In the genomic region with DNA sequence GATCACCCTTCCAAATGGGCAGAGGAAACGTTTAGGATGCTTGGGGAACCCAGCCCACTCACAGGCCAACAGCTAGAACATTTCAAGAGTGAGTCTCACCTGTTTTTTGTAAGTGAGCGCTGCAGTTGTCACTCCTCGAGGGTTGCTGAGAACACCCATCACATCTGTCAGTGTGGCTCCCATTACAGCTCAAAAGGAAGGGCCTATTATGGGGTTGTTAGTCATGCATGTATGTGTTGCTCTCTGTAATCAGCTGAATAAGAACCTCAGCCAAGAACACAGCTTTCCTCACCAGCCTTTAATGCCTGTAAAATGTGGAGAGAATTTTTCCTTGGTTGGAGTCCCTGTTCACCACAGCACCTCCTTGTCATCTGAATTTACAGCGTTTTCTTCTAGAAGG, we compare ENCODE assay signal across 23 cellular contexts.
A peak's percentile ranks its signal among the peaks of the same experiment; 100 is the strongest.
DNase-seq lines count a peak whose midpoint lies in the region; ATAC-seq and TF ChIP-seq lines count a peak whose summit lies in the region.
"Had no signal": no experiment of that assay in that cellular context is flagged by ENCODE, and none has a peak within 500 bp of the region (broad histone marks: within the 10 kb centered on the region; RNA-seq: fewer than 3 reads in every experiment).

No MANE protein-coding gene starts in this region.

- H3K4me1 ChIP-seq in left ventricle myocardium inferior: peaks cover 23% of the 10 kb centered on the region
- H3K4me1 ChIP-seq: vagina had no signal

- H3K27me3 ChIP-seq in left ventricle myocardium inferior (ENCODE audit: low read depth) (no peaks in the 10 kb centered on the region), MG63 (no peaks in the 10 kb centered on the region)
- H3K27me3 ChIP-seq: vagina had no signal

- intact Hi-C loops in Right ventricle myocardium superior (cut with DNase I) (no loop called here), left ventricle myocardium inferior (cut with micrococcal nuclease) (no loop called here), left cardiac atrium (cut with DNase I) (no loop called here)

- H3K27ac ChIP-seq in left ventricle myocardium inferior (replicated peaks): no peak overlapping the region
- H3K27ac ChIP-seq: vagina had no signal

- no peak for TF ChIP-seq CTCF in left ventricle myocardium inferior (IDR thresholded peaks at IDR 0.05; ENCODE audit: borderline replicate concordance)

- H3K4me3 ChIP-seq in left ventricle myocardium inferior (no peak overlapping the region), MG63 (no peak overlapping the region)
- H3K4me3 ChIP-seq: GM12878, vagina had no signal

- no peak overlapping the region for H3K27ac Mint-ChIP-seq in activated naive CD4-positive, alpha-beta T cell treated with anti-CD3 and anti-CD28 coated beads, Interleukin-2, amount 50 U/mL, for 72 hours
- H3K27ac Mint-ChIP-seq: activated naive CD4-positive, alpha-beta T cell treated with anti-CD3 and anti-CD28 coated beads for 36 hours; activated T-cell treated with anti-CD3 and anti-CD28 coated beads, Interleukin-2, amount 50 U/mL, for 24 hours; endodermal cell; stimulated activated effector memory CD8-positive, alpha-beta T cell treated with anti-CD3 and anti-CD28 coated beads, Interleukin-12 subunit alpha, Interleukin-12 subunit beta, amount 100 ng/mL, for 72 hours had no signal

- H3K36me3 ChIP-seq in left ventricle myocardium inferior (no peaks in the 10 kb centered on the region), MG63 (no peaks in the 10 kb centered on the region)
- H3K36me3 ChIP-seq: vagina had no signal

- no peaks in the 10 kb centered on the region for H3K36me3 Mint-ChIP-seq in activated naive CD4-positive, alpha-beta T cell treated with anti-CD3 and anti-CD28 coated beads, Interleukin-2, amount 50 U/mL, for 72 hours
- H3K36me3 Mint-ChIP-seq: stimulated activated effector memory CD8-positive, alpha-beta T cell treated with anti-CD3 and anti-CD28 coated beads, Interleukin-12 subunit alpha, Interleukin-12 subunit beta, amount 100 ng/mL, for 72 hours had no signal

- H3K9me3 ChIP-seq in left ventricle myocardium inferior (replicated peaks) (peaks cover 6% of the 10 kb centered on the region), MG63 (no peaks in the 10 kb centered on the region)
- H3K9me3 ChIP-seq: vagina had no signal

- ATAC-seq in Right ventricle myocardium superior (ENCODE audit: poor library complexity) (peak; percentile 86), left cardiac atrium (peak; percentile 78 to 94), HG02763 (IDR thresholded peaks at IDR 0.05; ENCODE audit: unreplicated experiment) (no peak)
- no peak for ATAC-seq in activated naive CD4-positive, alpha-beta T cell treated with anti-CD3 and anti-CD28 coated beads, Interleukin-2, amount 50 U/mL, for 72 hours
- ATAC-seq: GM12878; sciatic nerve; stimulated activated effector memory CD8-positive, alpha-beta T cell treated with anti-CD3 and anti-CD28 coated beads, Interleukin-12 subunit alpha, Interleukin-12 subunit beta, amount 100 ng/mL, for 72 hours had no signal

- DNase-seq in Right ventricle myocardium superior (no peak), left ventricle myocardium inferior (no peak), astrocyte of the hippocampus (ENCODE audit: low read depth, low spot score) (peak; percentile 26), left cardiac atrium (no peak), DMS114 treated with DMSO at 0.1 percent for 48 hours (lab: John Stamatoyannopoulos, UW; ENCODE audit: unreplicated experiment) (no peak), MG63 (no peak)
- DNase-seq in activated naive CD4-positive, alpha-beta T cell treated with anti-CD3 and anti-CD28 coated beads, Interleukin-2, amount 50 U/mL, for 72 hours (ENCODE audit: low spot score in 2 of 2): no peak
- DNase-seq: ACHN; activated CD4-positive, CD25-positive, alpha-beta regulatory T cell treated with anti-CD3 and anti-CD28 coated beads, Interleukin-2, amount 50 U/mL, for 72 hours; activated naive CD4-positive, alpha-beta T cell treated with anti-CD3 and anti-CD28 coated beads for 36 hours; activated T-cell treated with anti-CD3 and anti-CD28 coated beads, Interleukin-2, amount 50 U/mL, for 24 hours; anterior cingulate cortex; endodermal cell; NCI-H1048; NCI-H2081 treated with DMSO at 0.1 percent for 48 hours; NCI-H526 treated with DMSO at 0.1 percent for 48 hours; nucleus accumbens; SHP77 had no signal

- H3K9me3 Mint-ChIP-seq in activated naive CD4-positive, alpha-beta T cell treated with anti-CD3 and anti-CD28 coated beads, Interleukin-2, amount 50 U/mL, for 72 hours: peaks cover 4 to 12% of the 10 kb centered on the region in 2 donors
- H3K9me3 Mint-ChIP-seq: activated T-cell treated with anti-CD3 and anti-CD28 coated beads, Interleukin-2, amount 50 U/mL, for 24 hours had no signal

Comparison
In these comparisons a context has a peak if more than half of its experiments do, and no peak if none do; other contexts are left out.
1. ATAC-seq: peak in Right ventricle myocardium superior (single experiment) and left cardiac atrium (2 of 2); none in activated naive CD4-positive, alpha-beta T cell treated with anti-CD3 and anti-CD28 coated beads, Interleukin-2, amount 50 U/mL, for 72 hours (0 of 2) and HG02763 (single experiment).